9 cellular contexts compared by ENCODE assay signal in genomic region chr11:93651052-93651451, GRCh38.
"Had no signal": no experiment of that assay in that cellular context is flagged by ENCODE, and none has a peak within 500 bp of the region (broad histone marks: within the 10 kb centered on the region; RNA-seq: fewer than 3 reads in every experiment).

No MANE protein-coding gene starts in this region.

- H3K27ac ChIP-seq: GM23248, KMS-11 had no signal

- H3K9me3 ChIP-seq: HAP-1 had no signal

- H3K4me1 ChIP-seq: HAP-1 had no signal

- H3K9ac ChIP-seq: GM23248, KMS-11 had no signal

- H3K36me3 ChIP-seq: HAP-1 had no signal

- DNase-seq: GM23248, GOT3, H7, HFFc6, IMR-90, KBM-7 had no signal

- H2AFZ ChIP-seq: GM23248 had no signal

- H3K4me3 ChIP-seq: GM23248, HAP-1 had no signal

- H3K4me2 ChIP-seq: KMS-11 had no signal

- FAIRE-seq: HTR-8/SVneo had no signal
